In genomic region chr22:38240734-38241252, GRCh38 we compare ENCODE assay signal across 8 cellular contexts. TPM values are rescaled to one million over a fixed set of nuclear protein-coding genes. Genes with fewer than 3 reads are reported as not detected.
DNase-seq lines count a peak whose midpoint lies in the region; ATAC-seq, FAIRE-seq and TF ChIP-seq lines count a peak whose summit lies in the region.

No MANE protein-coding gene starts in this region.

- TF ChIP-seq CTCF in astrocyte of the cerebellum (IDR thresholded peaks at IDR 0.05; ENCODE audit: low read depth, low read length, missing control alignments) (no peak), type B pancreatic cell (conservative IDR thresholded peaks at IDR 0.05) (no peak)

- no peaks in the 10 kb centered on the region for H3K36me3 Mint-ChIP-seq in activated T-cell treated with anti-CD3 and anti-CD28 coated beads, Interleukin-2, amount 50 U/mL, for 72 hours (ENCODE audit: insufficient read depth in 2 of 2)
- H3K36me3 Mint-ChIP-seq in activated T-cell treated with anti-CD3 and anti-CD28 coated beads, Interleukin-2, amount 50 U/mL, for 4 hours (ENCODE audit: insufficient read depth), result peaks cover 7% of the 10 kb centered on the region
- H3K36me3 Mint-ChIP-seq in type B pancreatic cell, result peaks cover 22% of the 10 kb centered on the region

- in situ Hi-C loops in astrocyte of the cerebellum (cut with HindIII; ENCODE audit: low sequenced_read_pairs), result no loop called here

- ATAC-seq in activated T-cell treated with anti-CD3 and anti-CD28 coated beads, Interleukin-2, amount 50 U/mL, for 72 hours (replicated peaks in 1 of 2), result no peak
- no peak for ATAC-seq in activated T-cell treated with anti-CD3 and anti-CD28 coated beads, Interleukin-2, amount 50 U/mL, for 4 hours
- no peak for ATAC-seq in GM18520 (IDR thresholded peaks at IDR 0.05; ENCODE audit: unreplicated experiment)
- no peak for ATAC-seq in GM19395 (IDR thresholded peaks at IDR 0.05; ENCODE audit: unreplicated experiment)

- no peak overlapping the region for H3K4me3 Mint-ChIP-seq in activated T-cell treated with anti-CD3 and anti-CD28 coated beads, Interleukin-2, amount 50 U/mL, for 72 hours
- H3K4me3 Mint-ChIP-seq in activated T-cell treated with anti-CD3 and anti-CD28 coated beads, Interleukin-2, amount 50 U/mL, for 4 hours, result no peak overlapping the region
- H3K4me3 Mint-ChIP-seq in type B pancreatic cell, result peak overlapping the region; percentile 46

- no peaks in the 10 kb centered on the region for H3K27me3 Mint-ChIP-seq in activated T-cell treated with anti-CD3 and anti-CD28 coated beads, Interleukin-2, amount 50 U/mL, for 72 hours (ENCODE audit: low read depth)
- H3K27me3 Mint-ChIP-seq in activated T-cell treated with anti-CD3 and anti-CD28 coated beads, Interleukin-2, amount 50 U/mL, for 4 hours (ENCODE audit: low read depth), result no peaks in the 10 kb centered on the region
- no peaks in the 10 kb centered on the region for H3K27me3 Mint-ChIP-seq in type B pancreatic cell

- no peak overlapping the region for H3K4me3 ChIP-seq in astrocyte of the cerebellum (ENCODE audit: low read depth, low read length)

- no peaks in the 10 kb centered on the region for H3K9me3 Mint-ChIP-seq in activated T-cell treated with anti-CD3 and anti-CD28 coated beads, Interleukin-2, amount 50 U/mL, for 72 hours
- H3K9me3 Mint-ChIP-seq in activated T-cell treated with anti-CD3 and anti-CD28 coated beads, Interleukin-2, amount 50 U/mL, for 4 hours, result no peaks in the 10 kb centered on the region
- no peaks in the 10 kb centered on the region for H3K9me3 Mint-ChIP-seq in type B pancreatic cell

- FAIRE-seq in islet of Langerhans (lab: Jason Lieb, UNC), result peak; percentile 93

- H3K27ac Mint-ChIP-seq in activated T-cell treated with anti-CD3 and anti-CD28 coated beads, Interleukin-2, amount 50 U/mL, for 72 hours, result peak overlapping the region; percentile 83
- H3K27ac Mint-ChIP-seq in type B pancreatic cell, result peak overlapping the region; percentile 84

- no peak for DNase-seq in activated T-cell treated with anti-CD3 and anti-CD28 coated beads, Interleukin-2, amount 50 U/mL, for 72 hours
- DNase-seq in activated T-cell treated with anti-CD3 and anti-CD28 coated beads, Interleukin-2, amount 50 U/mL, for 4 hours, result no peak
- DNase-seq in astrocyte of the cerebellum (ENCODE audit: low read depth) (peak; percentile 89), type B pancreatic cell (ENCODE audit: extremely low spot score, unreplicated experiment) (no peak), NOMO-1 (lab: John Stamatoyannopoulos, UW; ENCODE audit: unreplicated experiment in 2 of 2) (no peak)

- H3K4me1 Mint-ChIP-seq in activated T-cell treated with anti-CD3 and anti-CD28 coated beads, Interleukin-2, amount 50 U/mL, for 72 hours (ENCODE audit: low read depth), result no peaks in the 10 kb centered on the region
- H3K4me1 Mint-ChIP-seq in activated T-cell treated with anti-CD3 and anti-CD28 coated beads, Interleukin-2, amount 50 U/mL, for 4 hours (ENCODE audit: low read depth), result no peaks in the 10 kb centered on the region
- H3K4me1 Mint-ChIP-seq in type B pancreatic cell (ENCODE audit: unreplicated experiment), result peaks cover 41% of the 10 kb centered on the region

RNA-seq across cellular contexts. Expression of gene TMEM184B, which starts 32.0 kb away (rescaled TPM):
- total RNA-seq in activated T-cell treated with anti-CD3 and anti-CD28 coated beads, Interleukin-2, amount 50 U/mL, for 72 hours, result 10 to 100 TPM; 22.9 to 27.5 TPM
- total RNA-seq in activated T-cell treated with anti-CD3 and anti-CD28 coated beads, Interleukin-2, amount 50 U/mL, for 4 hours, result 10 to 100 TPM; 26.5 to 33.5 (median 27.8) TPM
- total RNA-seq in type B pancreatic cell (ENCODE audit: low replicate concordance), result 66.7 and 83.3 TPM in 2 replicates

RNA-seq across cellular contexts. Expression of gene MAFF, which starts 39.0 kb away (rescaled TPM):
- 10 to 100 TPM; 15.6 to 20.3 TPM for total RNA-seq in activated T-cell treated with anti-CD3 and anti-CD28 coated beads, Interleukin-2, amount 50 U/mL, for 72 hours
- total RNA-seq in activated T-cell treated with anti-CD3 and anti-CD28 coated beads, Interleukin-2, amount 50 U/mL, for 4 hours, result 10 to 100 TPM in 2 of 3 donors, 1 to 10 TPM in 1; 8.9 to 12.2 (median 10.7) TPM
- 14.6 and 60.9 TPM in 2 replicates for total RNA-seq in type B pancreatic cell (ENCODE audit: low replicate concordance)

RNA-seq across cellular contexts. Expression of gene PLA2G6, which starts 59.2 kb away (rescaled TPM):
- 100 to 1,000 TPM in 1 of 2 donors, 10 to 100 TPM in 1; 87.5 to 102 TPM for total RNA-seq in activated T-cell treated with anti-CD3 and anti-CD28 coated beads, Interleukin-2, amount 50 U/mL, for 72 hours
- 10 to 100 TPM; 18.1 to 29.8 (median 22.0) TPM for total RNA-seq in activated T-cell treated with anti-CD3 and anti-CD28 coated beads, Interleukin-2, amount 50 U/mL, for 4 hours
- total RNA-seq in type B pancreatic cell (ENCODE audit: low replicate concordance), result 64.1 and 78.6 TPM in 2 replicates
